ENCODE assay signal across 19 cellular contexts in genomic region chr1:7613106-7613850, GRCh38.
"Had no signal": no experiment of that assay in that cellular context is flagged by ENCODE, and none has a peak within 500 bp of the region (broad histone marks: within the 10 kb centered on the region; RNA-seq: fewer than 3 reads in every experiment).

No MANE protein-coding gene starts in this region.

- H3K4me1 Mint-ChIP-seq: stimulated activated naive CD8-positive, alpha-beta T cell treated with anti-CD3 and anti-CD28 coated beads, Interleukin-15, amount 100 ng/mL, for 72 hours; T-cell had no signal

- H3K9me3 ChIP-seq: adrenal gland, gastrocnemius medialis, upper lobe of left lung had no signal

- ATAC-seq: activated T-cell treated with anti-CD3 and anti-CD28 coated beads, Interleukin-2, amount 50 U/mL, for 4 hours; esophagus mucosa; natural killer cell treated with Interleukin-12 subunit alpha and Interleukin-12 subunit beta and Interleukin-15 and Interleukin-18, amount 100 ng/mL, for 72 hours; stimulated activated naive CD8-positive, alpha-beta T cell treated with anti-CD3 and anti-CD28 coated beads, Interleukin-15, amount 100 ng/mL, for 72 hours; T-cell had no signal

- H3K9me3 Mint-ChIP-seq: activated T-cell treated with anti-CD3 and anti-CD28 coated beads, Interleukin-2, amount 50 U/mL, for 4 hours; natural killer cell treated with Interleukin-12 subunit alpha and Interleukin-12 subunit beta and Interleukin-15 and Interleukin-18, amount 100 ng/mL, for 72 hours; stimulated activated naive CD8-positive, alpha-beta T cell treated with anti-CD3 and anti-CD28 coated beads, Interleukin-15, amount 100 ng/mL, for 72 hours; T-cell had no signal

- H3K4me1 ChIP-seq: upper lobe of left lung had no signal

- H3K36me3 Mint-ChIP-seq: natural killer cell treated with Interleukin-12 subunit alpha and Interleukin-12 subunit beta and Interleukin-15 and Interleukin-18, amount 100 ng/mL, for 72 hours; T-cell had no signal

- H3K27ac ChIP-seq: adrenal gland, gastrocnemius medialis, skin epidermis, upper lobe of left lung had no signal

- H3K36me3 ChIP-seq: adrenal gland, gastrocnemius medialis, upper lobe of left lung had no signal

- DNase-seq: activated CD4-positive, alpha-beta T cell treated with anti-CD3 and anti-CD28 coated beads, Interleukin-2, amount 50 U/mL, for 1 hour; activated CD8-positive, alpha-beta memory T cell treated with anti-CD3 and anti-CD28 coated beads, Interleukin-2, amount 50 U/mL, for 4 hours; activated effector memory CD4-positive, alpha-beta T cell treated with Interleukin-2 at 50 U/mL for 16 hours; activated naive CD4-positive, alpha-beta T cell treated with anti-CD3 and anti-CD28 coated beads, Interleukin-2, amount 50 U/mL, for 16 hours; activated T-cell treated with anti-CD3 and anti-CD28 coated beads, Interleukin-2, amount 50 U/mL, for 4 hours; adrenal gland; effector CD8-positive, alpha-beta T cell; gastrocnemius medialis; kidney glomerular epithelial cell; stimulated activated CD4-positive, alpha-beta T cell treated with anti-CD3 and anti-CD28 coated beads, Interleukin-15, amount 100 ng/mL, for 24 hours; stimulated activated CD4-positive, alpha-beta T cell treated with anti-CD3 and anti-CD28 coated beads, Interleukin-2, amount 100 ng/mL, for 48 hours; stimulated activated naive CD8-positive, alpha-beta T cell treated with anti-CD3 and anti-CD28 coated beads, Interleukin-15, amount 100 ng/mL, for 72 hours; T-cell; upper lobe of left lung had no signal

- FAIRE-seq: bronchial epithelial cell had no signal

- H3K4me3 Mint-ChIP-seq: activated T-cell treated with anti-CD3 and anti-CD28 coated beads, Interleukin-2, amount 50 U/mL, for 4 hours; natural killer cell treated with Interleukin-12 subunit alpha and Interleukin-12 subunit beta and Interleukin-15 and Interleukin-18, amount 100 ng/mL, for 72 hours; stimulated activated naive CD8-positive, alpha-beta T cell treated with anti-CD3 and anti-CD28 coated beads, Interleukin-15, amount 100 ng/mL, for 72 hours; T-cell had no signal

- H3K27me3 ChIP-seq: adrenal gland, gastrocnemius medialis, upper lobe of left lung had no signal

- H3K4me3 ChIP-seq: adrenal gland, gastrocnemius medialis, skin epidermis, upper lobe of left lung had no signal

- H3K27ac Mint-ChIP-seq: natural killer cell treated with Interleukin-12 subunit alpha and Interleukin-12 subunit beta and Interleukin-15 and Interleukin-18, amount 100 ng/mL, for 72 hours; progenitor cell of endocrine pancreas; T-cell had no signal
